18 cellular contexts compared by ENCODE assay signal in genomic region chr17:80998388-80999223, GRCh38.
"Had no signal": no experiment of that assay in that cellular context is flagged by ENCODE, and none has a peak within 500 bp of the region (broad histone marks: within the 10 kb centered on the region; RNA-seq: fewer than 3 reads in every experiment).

No MANE protein-coding gene starts in this region.

- ATAC-seq: activated CD8-positive, alpha-beta memory T cell treated with anti-CD3 and anti-CD28 coated beads, Interleukin-2, amount 10 ng/mL, durations not matched to agents 7 days and 5 days; foreskin keratinocyte; left colon; lower lobe of right lung; sciatic nerve; stimulated activated naive CD8-positive, alpha-beta T cell treated with anti-CD3 and anti-CD28 coated beads, Interleukin-15, amount 100 ng/mL, for 72 hours had no signal

- H3K27me3 ChIP-seq: ovary, testis had no signal

- H3K9me3 Mint-ChIP-seq: activated CD4-positive, alpha-beta memory T cell treated with anti-CD3 and anti-CD28 coated beads for 36 hours; activated naive CD4-positive, alpha-beta T cell treated with anti-CD3 and anti-CD28 coated beads, Interleukin-2, amount 50 U/mL, for 24 hours; brain; neural crest cell; stimulated activated naive CD8-positive, alpha-beta T cell treated with anti-CD3 and anti-CD28 coated beads, Interleukin-15, amount 100 ng/mL, for 72 hours had no signal

- DNase-seq: activated CD4-positive, alpha-beta memory T cell treated with anti-CD3 and anti-CD28 coated beads for 36 hours; activated CD4-positive, alpha-beta T cell treated with anti-CD3 and anti-CD28 coated beads for 1 hour; activated CD8-positive, alpha-beta memory T cell treated with anti-CD3 and anti-CD28 coated beads, Interleukin-2, amount 10 ng/mL, durations not matched to agents 7 days and 5 days; activated T-cell treated with anti-CD3 and anti-CD28 coated beads, Interleukin-2, amount 50 U/mL, for 1 hour; central memory CD4-positive, alpha-beta T cell; colonic mucosa; effector CD4-positive, alpha-beta T cell; foreskin keratinocyte; left colon; stimulated activated naive CD8-positive, alpha-beta T cell treated with anti-CD3 and anti-CD28 coated beads, Interleukin-15, amount 100 ng/mL, for 72 hours; testis had no signal

- H3K9me3 ChIP-seq: colonic mucosa, lower lobe of right lung, ovary, testis had no signal

- FAIRE-seq: endothelial cell of umbilical vein had no signal

- H3K4me1 ChIP-seq: foreskin keratinocyte had no signal

- H3K27ac ChIP-seq: colonic mucosa, foreskin keratinocyte, lower lobe of right lung, ovary, testis had no signal

- H3K27me3 Mint-ChIP-seq: brain had no signal

- H3K36me3 ChIP-seq: ovary had no signal

- H3K27ac Mint-ChIP-seq: activated CD4-positive, alpha-beta memory T cell treated with anti-CD3 and anti-CD28 coated beads for 36 hours; activated CD8-positive, alpha-beta memory T cell treated with anti-CD3 and anti-CD28 coated beads, Interleukin-2, amount 10 ng/mL, durations not matched to agents 7 days and 5 days; brain had no signal

- H3K4me3 ChIP-seq: colonic mucosa, lower lobe of right lung, ovary, testis had no signal

- H3K4me3 Mint-ChIP-seq: activated CD4-positive, alpha-beta memory T cell treated with anti-CD3 and anti-CD28 coated beads for 36 hours; activated CD8-positive, alpha-beta memory T cell treated with anti-CD3 and anti-CD28 coated beads, Interleukin-2, amount 10 ng/mL, durations not matched to agents 7 days and 5 days; activated naive CD4-positive, alpha-beta T cell treated with anti-CD3 and anti-CD28 coated beads, Interleukin-2, amount 50 U/mL, for 24 hours; brain; neural crest cell; stimulated activated naive CD8-positive, alpha-beta T cell treated with anti-CD3 and anti-CD28 coated beads, Interleukin-15, amount 100 ng/mL, for 72 hours had no signal
